1 cellular context compared by ENCODE assay signal in the genomic region with DNA sequence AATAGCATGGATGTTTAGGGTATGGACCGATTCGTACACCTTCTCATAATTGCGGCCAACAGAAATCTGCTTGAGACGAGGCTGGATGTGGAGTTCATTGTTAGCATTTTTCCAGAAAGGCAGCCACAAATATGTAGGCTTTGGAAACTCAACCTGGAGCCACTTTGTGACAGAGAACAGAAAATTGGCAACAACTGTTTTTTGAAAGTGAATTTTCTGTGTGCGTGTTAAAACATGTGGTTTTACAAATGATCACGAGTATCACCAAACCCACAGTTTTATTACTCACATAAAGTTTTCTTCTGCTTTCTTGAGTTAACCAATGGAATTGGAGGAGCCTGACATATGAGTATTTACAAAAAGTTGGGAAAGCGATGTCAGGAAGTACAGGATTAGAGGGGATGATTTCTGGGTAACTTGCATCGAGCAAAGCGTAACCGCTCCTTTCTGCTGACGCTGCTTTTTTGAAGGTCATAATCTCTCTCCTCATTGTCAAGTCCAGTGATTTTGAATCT.
TF ChIP-seq lines count a peak whose summit lies in the region.

No MANE protein-coding gene starts in this region.

TF ChIP-seq in K562, 482 proteins besides CTCF, POLR2A, EP300 and RAD21:
- TF ChIP-seq, protein P1, sequence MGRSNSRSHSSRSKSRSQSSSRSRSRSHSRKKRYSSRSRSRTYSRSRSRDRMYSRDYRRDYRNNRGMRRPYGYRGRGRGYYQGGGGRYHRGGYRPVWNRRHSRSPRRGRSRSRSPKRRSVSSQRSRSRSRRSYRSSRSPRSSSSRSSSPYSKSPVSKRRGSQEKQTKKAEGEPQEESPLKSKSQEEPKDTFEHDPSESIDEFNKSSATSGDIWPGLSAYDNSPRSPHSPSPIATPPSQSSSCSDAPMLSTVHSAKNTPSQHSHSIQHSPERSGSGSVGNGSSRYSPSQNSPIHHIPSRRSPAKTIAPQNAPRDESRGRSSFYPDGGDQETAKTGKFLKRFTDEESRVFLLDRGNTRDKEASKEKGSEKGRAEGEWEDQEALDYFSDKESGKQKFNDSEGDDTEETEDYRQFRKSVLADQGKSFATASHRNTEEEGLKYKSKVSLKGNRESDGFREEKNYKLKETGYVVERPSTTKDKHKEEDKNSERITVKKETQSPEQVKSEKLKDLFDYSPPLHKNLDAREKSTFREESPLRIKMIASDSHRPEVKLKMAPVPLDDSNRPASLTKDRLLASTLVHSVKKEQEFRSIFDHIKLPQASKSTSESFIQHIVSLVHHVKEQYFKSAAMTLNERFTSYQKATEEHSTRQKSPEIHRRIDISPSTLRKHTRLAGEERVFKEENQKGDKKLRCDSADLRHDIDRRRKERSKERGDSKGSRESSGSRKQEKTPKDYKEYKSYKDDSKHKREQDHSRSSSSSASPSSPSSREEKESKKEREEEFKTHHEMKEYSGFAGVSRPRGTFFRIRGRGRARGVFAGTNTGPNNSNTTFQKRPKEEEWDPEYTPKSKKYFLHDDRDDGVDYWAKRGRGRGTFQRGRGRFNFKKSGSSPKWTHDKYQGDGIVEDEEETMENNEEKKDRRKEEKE (IDR thresholded peaks at IDR 0.05; ENCODE audit: borderline replicate concordance in 1 of 2, control insufficient read depth in 1 of 2, low read depth in 2 of 2, low read length in 1 of 2) = no peak
- TF ChIP-seq C11orf30 (IDR thresholded peaks at IDR 0.05; ENCODE audit: low read depth) (peak; percentile 86), DIDO1 (tag; IDR thresholded peaks at IDR 0.05; ENCODE audit: low read depth) (no peak), THRAP3 (IDR thresholded peaks at IDR 0.05; ENCODE audit: borderline replicate concordance) (no peak), SRSF7 (optimal IDR thresholded peaks at IDR 0.05; ENCODE audit: low read depth, low read length) (no peak), TCFL5 (CRISPR knock-in tag; conservative IDR thresholded peaks at IDR 0.05) (no peak), MAFK (IDR thresholded peaks at IDR 0.05; ENCODE audit: low read length) (peak; percentile 94), ZNF436 (CRISPR knock-in tag; IDR thresholded peaks at IDR 0.05) (no peak), ZFP1 (CRISPR knock-in tag; IDR thresholded peaks at IDR 0.05) (no peak), MAFF (IDR thresholded peaks at IDR 0.05; ENCODE audit: low read length) (peak; percentile 91), MAFG (tag; conservative IDR thresholded peaks at IDR 0.05) (peak; percentile 82), SLC30A9 (CRISPR knock-in tag; IDR thresholded peaks at IDR 0.05) (no peak), NFIC (IDR thresholded peaks at IDR 0.05) (no peak), ZNF316 (IDR thresholded peaks at IDR 0.05) (peak; percentile 88)
- TF ChIP-seq, protein P2, sequence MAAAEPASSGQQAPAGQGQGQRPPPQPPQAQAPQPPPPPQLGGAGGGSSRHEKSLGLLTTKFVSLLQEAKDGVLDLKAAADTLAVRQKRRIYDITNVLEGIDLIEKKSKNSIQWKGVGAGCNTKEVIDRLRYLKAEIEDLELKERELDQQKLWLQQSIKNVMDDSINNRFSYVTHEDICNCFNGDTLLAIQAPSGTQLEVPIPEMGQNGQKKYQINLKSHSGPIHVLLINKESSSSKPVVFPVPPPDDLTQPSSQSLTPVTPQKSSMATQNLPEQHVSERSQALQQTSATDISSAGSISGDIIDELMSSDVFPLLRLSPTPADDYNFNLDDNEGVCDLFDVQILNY (CRISPR knock-in tag; IDR thresholded peaks at IDR 0.05) = no peak
- TF ChIP-seq, protein P3, sequence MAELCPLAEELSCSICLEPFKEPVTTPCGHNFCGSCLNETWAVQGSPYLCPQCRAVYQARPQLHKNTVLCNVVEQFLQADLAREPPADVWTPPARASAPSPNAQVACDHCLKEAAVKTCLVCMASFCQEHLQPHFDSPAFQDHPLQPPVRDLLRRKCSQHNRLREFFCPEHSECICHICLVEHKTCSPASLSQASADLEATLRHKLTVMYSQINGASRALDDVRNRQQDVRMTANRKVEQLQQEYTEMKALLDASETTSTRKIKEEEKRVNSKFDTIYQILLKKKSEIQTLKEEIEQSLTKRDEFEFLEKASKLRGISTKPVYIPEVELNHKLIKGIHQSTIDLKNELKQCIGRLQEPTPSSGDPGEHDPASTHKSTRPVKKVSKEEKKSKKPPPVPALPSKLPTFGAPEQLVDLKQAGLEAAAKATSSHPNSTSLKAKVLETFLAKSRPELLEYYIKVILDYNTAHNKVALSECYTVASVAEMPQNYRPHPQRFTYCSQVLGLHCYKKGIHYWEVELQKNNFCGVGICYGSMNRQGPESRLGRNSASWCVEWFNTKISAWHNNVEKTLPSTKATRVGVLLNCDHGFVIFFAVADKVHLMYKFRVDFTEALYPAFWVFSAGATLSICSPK (IDR thresholded peaks at IDR 0.05; ENCODE audit: borderline replicate concordance) = no peak
TF ChIP-seq in K562: peak in this region for 5.
